In the genomic region with DNA sequence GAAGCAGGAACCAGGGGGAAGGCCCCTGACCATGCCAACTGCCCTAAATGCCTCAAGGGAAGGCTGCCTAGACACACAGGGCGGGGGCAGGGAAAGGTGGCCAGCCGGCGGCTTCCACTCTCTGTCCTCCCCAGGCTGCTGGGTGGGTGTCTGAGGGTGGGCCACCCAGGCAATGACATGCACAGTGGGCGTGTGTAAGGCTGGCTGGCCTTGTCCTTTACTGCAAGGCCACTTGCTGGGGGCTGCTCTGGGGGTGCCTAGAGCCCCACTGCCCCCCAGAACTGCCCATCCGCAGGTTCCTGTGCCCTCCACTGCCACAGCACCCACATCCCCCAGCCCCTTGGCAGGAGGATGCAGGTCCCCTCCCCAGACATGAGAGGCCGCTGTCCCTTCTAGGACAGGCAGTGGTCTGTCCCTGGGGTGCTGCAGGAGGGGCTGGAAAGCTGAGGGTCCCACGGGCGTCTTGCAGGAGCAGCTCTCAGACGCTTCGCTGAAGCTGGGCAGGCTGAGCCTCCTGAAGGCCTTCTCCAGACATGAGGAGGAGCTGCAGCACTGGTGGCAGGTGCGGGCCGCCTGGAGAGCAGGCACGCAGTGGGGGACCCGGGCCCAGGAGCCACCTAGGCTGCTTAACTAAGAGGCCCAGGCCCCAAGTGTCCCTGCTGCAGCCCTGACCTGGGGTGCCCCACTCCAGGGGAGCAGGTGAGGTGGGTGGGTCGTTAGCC, we compare ENCODE assay signal across 33 cellular contexts. TPM values are rescaled to one million over a fixed set of nuclear protein-coding genes. Genes with fewer than 3 reads are reported as not detected.
"Had no signal": no experiment of that assay in that cellular context is flagged by ENCODE, and none has a peak within 500 bp of the region (broad histone marks: within the 10 kb centered on the region; RNA-seq: fewer than 3 reads in every experiment).

No MANE protein-coding gene starts in this region.

- H3K27ac ChIP-seq: brain microvascular endothelial cell, cardiac muscle cell, KMS-11, VCaP had no signal

- H3K4me3 ChIP-seq: cardiac muscle cell had no signal

- DNase-seq: activated CD4-positive, alpha-beta memory T cell treated with anti-CD3 and anti-CD28 coated beads, Interleukin-2, amount 10 ng/mL, durations not matched to agents 7 days and 5 days; activated CD4-positive, alpha-beta T cell treated with anti-CD3 and anti-CD28 coated beads for 36 hours; activated CD4-positive, alpha-beta T cell treated with anti-CD3 and anti-CD28 coated beads, Interleukin-2, amount 50 U/mL, for 1 hour; activated CD4-positive, CD25-positive, alpha-beta regulatory T cell; activated gamma-delta T cell treated with Interleukin-2 at 50 U/mL for 16 hours; activated naive CD4-positive, alpha-beta T cell treated with anti-CD3 and anti-CD28 coated beads, Interleukin-2, amount 10 ng/mL, durations not matched to agents 7 days and 5 days; activated naive CD8-positive, alpha-beta T cell treated with anti-CD3 and anti-CD28 coated beads for 36 hours; activated T-cell treated with anti-CD3 and anti-CD28 coated beads for 4 hours; activated T-cell treated with anti-CD3 and anti-CD28 coated beads, Interleukin-2, amount 50 U/mL, for 48 hours; brain microvascular endothelial cell; NCI-H1092; NCI-H1417; NCI-H2029; NCI-H2107; NCI-H2171 treated with DMSO at 0.1 percent for 48 hours; NCI-H226; NCI-H526; NCI-H774; SIG-M5; T-helper 2 cell; T1000 had no signal

- H3K9ac ChIP-seq: KMS-11 had no signal

- ATAC-seq: activated CD4-positive, alpha-beta T cell treated with anti-CD3 and anti-CD28 coated beads for 36 hours had no signal

- H3K27me3 ChIP-seq: brain microvascular endothelial cell had no signal

- H3K4me2 ChIP-seq: KMS-11 had no signal

- H3K36me3 ChIP-seq: brain microvascular endothelial cell, cardiac muscle cell had no signal

- FAIRE-seq: RCC 7860, TTC549 had no signal

RNA-seq across cellular contexts. Expression of a gene that starts 10.1 kb away (rescaled TPM):
- total RNA-seq: activated CD4-positive, alpha-beta memory T cell treated with anti-CD3 and anti-CD28 coated beads, Interleukin-2, amount 10 ng/mL, durations not matched to agents 7 days and 5 days; activated CD4-positive, alpha-beta T cell treated with anti-CD3 and anti-CD28 coated beads for 36 hours; activated CD8-positive, alpha-beta memory T cell treated with anti-CD3 and anti-CD28 coated beads for 36 hours; activated naive CD8-positive, alpha-beta T cell treated with anti-CD3 and anti-CD28 coated beads for 36 hours; activated T-helper 2 cell treated with anti-CD3 and anti-CD28 coated beads, Interferon-gamma antibody, Interleukin-2, Interleukin-4, amounts not matched to agents 10 μg/mL and 5 μg/mL and 100 μg/mL, durations not matched to agents 14 hours and 24 hours and 36 hours; MCF 10A; NCI-H460; OCI-LY7 had no signal
- polyA plus RNA-seq: adipose tissue, IgD-negative memory B cell had no signal

RNA-seq across cellular contexts. Expression of a gene that starts 10.2 kb away (rescaled TPM):
- total RNA-seq: activated CD4-positive, alpha-beta memory T cell treated with anti-CD3 and anti-CD28 coated beads, Interleukin-2, amount 10 ng/mL, durations not matched to agents 7 days and 5 days; MCF 10A; NCI-H460 had no signal
- polyA plus RNA-seq: IgD-negative memory B cell had no signal
